ENCODE assay signal across 21 cellular contexts in the genomic region with DNA sequence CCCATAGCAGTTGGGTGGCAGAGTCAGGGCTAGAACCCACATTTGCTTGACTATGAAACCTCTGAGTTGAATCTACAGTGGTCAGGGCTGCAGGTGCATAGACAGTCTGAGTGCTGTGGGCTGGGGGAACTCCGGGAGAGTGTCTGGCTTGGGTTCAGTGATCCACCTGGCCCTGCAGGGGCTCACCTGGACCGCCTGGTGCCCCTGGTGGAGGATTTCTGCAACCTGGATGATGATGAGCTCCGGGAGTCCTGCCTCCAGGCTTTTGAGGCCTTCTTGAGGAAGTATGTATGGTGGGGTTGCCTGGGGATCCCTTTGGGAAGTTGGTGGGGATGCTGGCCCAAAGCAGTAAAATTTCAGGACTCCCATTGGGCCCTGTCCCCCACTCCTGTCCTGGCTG. TPM values are rescaled to one million over a fixed set of nuclear protein-coding genes. Genes with fewer than 3 reads are reported as not detected.
A peak's percentile ranks its signal among the peaks of the same experiment; 100 is the strongest.
DNase-seq lines count a peak whose midpoint lies in the region; ATAC-seq and TF ChIP-seq lines count a peak whose summit lies in the region.
"Had no signal": no experiment of that assay in that cellular context is flagged by ENCODE, and none has a peak within 500 bp of the region (broad histone marks: within the 10 kb centered on the region; RNA-seq: fewer than 3 reads in every experiment).

No MANE protein-coding gene starts in this region.

- no peak overlapping the region for H2BK20ac ChIP-seq in H9 (ENCODE audit: low read depth, low read length, poor library complexity, severe bottlenecking)

- H3K36me3 ChIP-seq in endodermal cell (ENCODE audit: control insufficient read depth, insufficient read depth, low read length) = no peaks in the 10 kb centered on the region
- H3K36me3 ChIP-seq in transverse colon = no peaks in the 10 kb centered on the region
- H3K36me3 ChIP-seq: BE2C had no signal

- no peak overlapping the region for H3K4ac ChIP-seq in H9 (ENCODE audit: low read depth, low read length)

- H3K79me1 ChIP-seq in H9 (ENCODE audit: insufficient read depth, low read depth, low read length, poor library complexity, severe bottlenecking) = no peaks in the 10 kb centered on the region

- H4K20me1 ChIP-seq in H9 (ENCODE audit: control insufficient read depth, insufficient read depth, insufficient read length) = no peaks in the 10 kb centered on the region

- H3T11ph ChIP-seq in H9 (ENCODE audit: low read length) = no peak overlapping the region

- no peak for TF ChIP-seq EP300 in transverse colon (IDR thresholded peaks at IDR 0.05; ENCODE audit: low read depth)

- H4K8ac ChIP-seq in H9 (replicated peaks; ENCODE audit: insufficient read length, low read depth, low read length) = no peak overlapping the region

- H3K4me1 Mint-ChIP-seq in H9 = peaks cover 16 to 22% of the 10 kb centered on the region in 2 experiments
- H3K4me1 Mint-ChIP-seq in endodermal cell = peaks cover 7% of the 10 kb centered on the region

- WGBS in H9 (ENCODE audit: extremely low coverage, insufficient read length, low lambda C conversion rate) = no CpG with 5 or more reads among the region's 3 CpGs
- WGBS in endodermal cell (ENCODE audit: insufficient coverage in 1 of 2, insufficient read length in 1 of 2), 2 experiments = 92% methylated on average over 3 of the region's 3 CpGs; no CpG with 5 or more reads in 1 of the 2 experiments
- 84% methylated on average over 3 of the region's 3 CpGs; no CpG with 5 or more reads in 1 of the 2 donors for WGBS in transverse colon (ENCODE audit: low coverage in 1 of 2), 2 donors

- in situ Hi-C loops in transverse colon (cut with MboI; ENCODE audit: low pct_ligation_motif_present in 1 of 4, low pct_unique_long_range_greater_than_20kb in 1 of 4, low sequenced_read_pairs in 3 of 4) = no loop called here

- H3K4me1 ChIP-seq in H9 (ENCODE audit: insufficient read depth, low read length) (no peaks in the 10 kb centered on the region), endodermal cell (ENCODE audit: control insufficient read depth, insufficient read depth, low read length) (no peaks in the 10 kb centered on the region), transverse colon (peaks cover 0 to 13% (median 5%) of the 10 kb centered on the region in 4 donors)
- H3K4me1 ChIP-seq: BE2C had no signal

- peaks cover 1% of the 10 kb centered on the region; the same call in 1 of the 2 replicates for H3K27me3 Mint-ChIP-seq in H9 (ENCODE audit: low read depth)
- peaks cover 10% of the 10 kb centered on the region for H3K27me3 Mint-ChIP-seq in endodermal cell (ENCODE audit: insufficient read depth)
- H3K27me3 Mint-ChIP-seq: CD4-positive, alpha-beta T cell; CD8-positive, alpha-beta memory T cell had no signal

- H3K36me3 Mint-ChIP-seq in H9 (ENCODE audit: insufficient read depth in 1 of 3, low read depth in 3 of 3) = peaks cover 2 to 13% (median 4%) of the 10 kb centered on the region in 3 experiments; a peak in 5 of 7 replicates
- H3K36me3 Mint-ChIP-seq in endodermal cell (ENCODE audit: low read depth) = no peaks in the 10 kb centered on the region
- H3K36me3 Mint-ChIP-seq: CD14-positive monocyte; CD8-positive, alpha-beta memory T cell had no signal

- no peak overlapping the region for H3K23ac ChIP-seq in H9 (ENCODE audit: insufficient read length, low read depth, low read length)

- no peak overlapping the region for H3K4me2 ChIP-seq in H9 (ENCODE audit: insufficient read depth, insufficient read length, low read length)
- H3K4me2 ChIP-seq: A549; BLaER1 treated with 17β-estradiol and CSF1 and Interleukin-3, amounts not matched to agents 10 nM and 100 nM; GM23338 had no signal

- intact Hi-C loops in transverse colon (cut with DNase I; ENCODE audit: low total_unique reads) = no loop called here

- H3K9me3 Mint-ChIP-seq in H9 (no peaks in the 10 kb centered on the region), endodermal cell (no peaks in the 10 kb centered on the region)
- H3K9me3 Mint-ChIP-seq: CD14-positive monocyte; CD4-positive, alpha-beta T cell; CD8-positive, alpha-beta memory T cell; GM23338 had no signal

- H4K5ac ChIP-seq in H9 (ENCODE audit: insufficient read length, low read depth, low read length) = no peak overlapping the region

- H4K91ac ChIP-seq in H9 (ENCODE audit: insufficient read length, low read depth, low read length) = no peak overlapping the region

- no peak overlapping the region for H3K4me3 Mint-ChIP-seq in H9
- H3K4me3 Mint-ChIP-seq in endodermal cell = no peak overlapping the region
- H3K4me3 Mint-ChIP-seq: CD14-positive monocyte; CD4-positive, alpha-beta T cell; GM23338 had no signal

- peaks cover 4% of the 10 kb centered on the region for H3K23me2 ChIP-seq in H9 (ENCODE audit: insufficient read length, low read depth, low read length, poor library complexity, severe bottlenecking)

- H3K9ac ChIP-seq in H9 (ENCODE audit: extremely low read depth, insufficient read length, low read length) = no peak overlapping the region
- H3K9ac ChIP-seq in endodermal cell (ENCODE audit: extremely low read depth, low read length, poor library complexity, severe bottlenecking) = no peak overlapping the region
- H3K9ac ChIP-seq: BLaER1 treated with 17β-estradiol and CSF1 and Interleukin-3, amounts not matched to agents 10 nM and 100 nM had no signal

- no peak for ATAC-seq in HG02642 (IDR thresholded peaks at IDR 0.05; ENCODE audit: poor library complexity, unreplicated experiment)
- ATAC-seq: A549, GM23338, HCT116 had no signal

- DNase-seq in GM12864 (ENCODE audit: low read depth) (no peak), H9 (no peak), endodermal cell (no peak), transverse colon (no peak)
- no peak for DNase-seq in stimulated activated CD4-positive, alpha-beta T cell treated with anti-CD3 and anti-CD28 coated beads, Interleukin-4, amount 100 ng/mL, for 1 hour
- DNase-seq: 8988T; ACHN; AML-193; BE2C; CD4-positive, alpha-beta T cell; CD8-positive, alpha-beta memory T cell; DMS 273 treated with DMSO at 0.1 percent for 48 hours; DMS79; EL; GDM1 had no signal

- TF ChIP-seq CTCF in GM12864 (IDR thresholded peaks at IDR 0.05; ENCODE audit: low read depth, low read length, missing control alignments) = peak; percentile 7
- TF ChIP-seq CTCF in H9 (conservative IDR thresholded peaks at IDR 0.05) = peak; percentile 32; the same call in 2 of the 3 replicates
- peak; percentile 62 for TF ChIP-seq CTCF in endodermal cell (conservative IDR thresholded peaks at IDR 0.05)
- TF ChIP-seq CTCF in transverse colon (IDR thresholded peaks at IDR 0.05) = no peak

- TF ChIP-seq POLR2A in transverse colon (IDR thresholded peaks at IDR 0.05) = no peak

- H2AK5ac ChIP-seq in H9 (ENCODE audit: insufficient read length, low read length) = no peak overlapping the region

- H3K27ac ChIP-seq in H9 (ENCODE audit: insufficient read length, low read depth, low read length) (no peak overlapping the region), endodermal cell (ENCODE audit: low read depth, low read length) (no peak overlapping the region), transverse colon (no peak overlapping the region)
- H3K27ac ChIP-seq: A549; BLaER1 treated with 17β-estradiol and CSF1 and Interleukin-3, amounts not matched to agents 10 nM and 100 nM had no signal

- H3K27me3 ChIP-seq in H9 (ENCODE audit: insufficient read depth, low read length) (no peaks in the 10 kb centered on the region), endodermal cell (ENCODE audit: control insufficient read depth, insufficient read depth, low read length, poor library complexity, severe bottlenecking) (no peaks in the 10 kb centered on the region), transverse colon (no peaks in the 10 kb centered on the region)
- H3K27me3 ChIP-seq: BE2C; BLaER1 treated with 17β-estradiol and CSF1 and Interleukin-3, amounts not matched to agents 10 nM and 100 nM had no signal

- no peak overlapping the region for H3K4me3 ChIP-seq in GM12864 (ENCODE audit: low read depth, low read length)
- no peak overlapping the region for H3K4me3 ChIP-seq in endodermal cell (ENCODE audit: low read length)
- no peak overlapping the region for H3K4me3 ChIP-seq in transverse colon
- H3K4me3 ChIP-seq: A549; BLaER1 treated with 17β-estradiol and CSF1 and Interleukin-3, amounts not matched to agents 10 nM and 100 nM; GM23338 had no signal

- H3K9me3 ChIP-seq in H9 (ENCODE audit: control insufficient read depth, low read depth, low read length) (no peaks in the 10 kb centered on the region), endodermal cell (ENCODE audit: control insufficient read depth, low read length) (no peaks in the 10 kb centered on the region), transverse colon (no peaks in the 10 kb centered on the region)
- H3K9me3 ChIP-seq: A549; BE2C; BLaER1 treated with 17β-estradiol and CSF1 and Interleukin-3, amounts not matched to agents 10 nM and 100 nM had no signal

- no peak overlapping the region for H3K14ac ChIP-seq in H9 (ENCODE audit: insufficient read depth, low read length)

- no peak overlapping the region for H2AFZ ChIP-seq in H9 (ENCODE audit: low read length)
- H2AFZ ChIP-seq: GM23338 had no signal

- no peak overlapping the region for H2BK15ac ChIP-seq in H9 (ENCODE audit: low read depth, low read length)

- H2BK120ac ChIP-seq in H9 (ENCODE audit: low read depth, low read length, poor library complexity, severe bottlenecking) = no peak overlapping the region

- no peak overlapping the region for H2BK5ac ChIP-seq in H9 (ENCODE audit: insufficient read length, low read length)

- no peak overlapping the region for H2BK12ac ChIP-seq in H9 (ENCODE audit: insufficient read length, low read depth, low read length)

- H3K27ac Mint-ChIP-seq in H9 (no peak overlapping the region), endodermal cell (no peak overlapping the region)
- H3K27ac Mint-ChIP-seq: CD14-positive monocyte; CD4-positive, alpha-beta T cell; CD8-positive, alpha-beta memory T cell; GM23338 had no signal

- H3K18ac ChIP-seq in H9 (ENCODE audit: insufficient read length, low read depth, low read length) = no peak overlapping the region

- H3K79me2 ChIP-seq in H9 (ENCODE audit: insufficient read depth, low read length) = no peaks in the 10 kb centered on the region

- H3K56ac ChIP-seq in H9 (ENCODE audit: insufficient read length, low read depth, low read length) = no peak overlapping the region

RNA-seq across cellular contexts. Expression of gene CAND2, which starts 16.3 kb away (rescaled TPM):
- total RNA-seq in H9 (2021) (10.2 and 10.7 TPM in 2 replicates), endodermal cell (10 to 100 TPM in 1 of 2 donors, 1 to 10 TPM in 1; 7.8 to 15.0 TPM), transverse colon (10 to 100 TPM in 2 of 4 donors, 1 to 10 TPM in 2; 2.7 to 18.3 (median 9.7) TPM)
- 12.4 TPM for polyA plus RNA-seq in endodermal cell (2013, experiment 1 of 2)
- polyA plus RNA-seq in endodermal cell (2013, experiment 2 of 2) = 10.1 TPM
- polyA plus RNA-seq: CD14-positive monocyte had no signal

RNA-seq across cellular contexts. Expression of gene RPL32, which starts 28.6 kb away (rescaled TPM):
- total RNA-seq in H9 (2021) (1,982 and 2,021 TPM in 2 replicates), endodermal cell (1,000 to 10,000 TPM; 1,362 to 1,580 TPM), transverse colon (100 to 1,000 TPM; 373 to 937 (median 550) TPM)
- 2,723 TPM for polyA plus RNA-seq in endodermal cell (2013, experiment 1 of 2)
- polyA plus RNA-seq in endodermal cell (2013, experiment 2 of 2) = 2,594 TPM

RNA-seq across cellular contexts. Expression of gene TMEM40, which starts 53.8 kb away (rescaled TPM):
- total RNA-seq in H9 (2021) = not detected in 2 replicates
- not detected for total RNA-seq in endodermal cell
- not detected for polyA plus RNA-seq in endodermal cell (2013, experiment 1 of 2)
- not detected for polyA plus RNA-seq in endodermal cell (2013, experiment 2 of 2)
- total RNA-seq in transverse colon = not detected
- total RNA-seq: CD4-positive, alpha-beta T cell; CD8-positive, alpha-beta memory T cell had no signal
- polyA plus RNA-seq: CD8-positive, alpha-beta memory T cell had no signal

Comparison
In these comparisons a context has a peak if more than half of its experiments do, and no peak if none do; other contexts are left out.
1. CTCF ChIP-seq: peak in GM12864 (single experiment), H9 (single experiment) and endodermal cell (single experiment); none in transverse colon (0 of 5).